Comparison of ENCODE assay signal across 1 cellular context in genomic region chr5:150801117-150801927, GRCh38.
TF ChIP-seq lines count a peak whose summit lies in the region.

No MANE protein-coding gene starts in this region.

TF ChIP-seq in HCT116, 20 proteins besides CTCF, POLR2A, EP300 and RAD21 (continued from another document):
- TF ChIP-seq, protein P1, sequence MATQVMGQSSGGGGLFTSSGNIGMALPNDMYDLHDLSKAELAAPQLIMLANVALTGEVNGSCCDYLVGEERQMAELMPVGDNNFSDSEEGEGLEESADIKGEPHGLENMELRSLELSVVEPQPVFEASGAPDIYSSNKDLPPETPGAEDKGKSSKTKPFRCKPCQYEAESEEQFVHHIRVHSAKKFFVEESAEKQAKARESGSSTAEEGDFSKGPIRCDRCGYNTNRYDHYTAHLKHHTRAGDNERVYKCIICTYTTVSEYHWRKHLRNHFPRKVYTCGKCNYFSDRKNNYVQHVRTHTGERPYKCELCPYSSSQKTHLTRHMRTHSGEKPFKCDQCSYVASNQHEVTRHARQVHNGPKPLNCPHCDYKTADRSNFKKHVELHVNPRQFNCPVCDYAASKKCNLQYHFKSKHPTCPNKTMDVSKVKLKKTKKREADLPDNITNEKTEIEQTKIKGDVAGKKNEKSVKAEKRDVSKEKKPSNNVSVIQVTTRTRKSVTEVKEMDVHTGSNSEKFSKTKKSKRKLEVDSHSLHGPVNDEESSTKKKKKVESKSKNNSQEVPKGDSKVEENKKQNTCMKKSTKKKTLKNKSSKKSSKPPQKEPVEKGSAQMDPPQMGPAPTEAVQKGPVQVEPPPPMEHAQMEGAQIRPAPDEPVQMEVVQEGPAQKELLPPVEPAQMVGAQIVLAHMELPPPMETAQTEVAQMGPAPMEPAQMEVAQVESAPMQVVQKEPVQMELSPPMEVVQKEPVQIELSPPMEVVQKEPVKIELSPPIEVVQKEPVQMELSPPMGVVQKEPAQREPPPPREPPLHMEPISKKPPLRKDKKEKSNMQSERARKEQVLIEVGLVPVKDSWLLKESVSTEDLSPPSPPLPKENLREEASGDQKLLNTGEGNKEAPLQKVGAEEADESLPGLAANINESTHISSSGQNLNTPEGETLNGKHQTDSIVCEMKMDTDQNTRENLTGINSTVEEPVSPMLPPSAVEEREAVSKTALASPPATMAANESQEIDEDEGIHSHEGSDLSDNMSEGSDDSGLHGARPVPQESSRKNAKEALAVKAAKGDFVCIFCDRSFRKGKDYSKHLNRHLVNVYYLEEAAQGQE (IDR thresholded peaks at IDR 0.05; ENCODE audit: low read depth): no peak
- TF ChIP-seq CEBPB (IDR thresholded peaks at IDR 0.05; ENCODE audit: low read depth) (no peak), ELF1 (IDR thresholded peaks at IDR 0.05; ENCODE audit: borderline replicate concordance, low read depth) (no peak), ZNF274 (IDR thresholded peaks at IDR 0.05; ENCODE audit: low read depth, low read length) (no peak), YY1 (IDR thresholded peaks at IDR 0.05; ENCODE audit: extremely low read depth, insufficient replicate concordance, low read depth, low read length) (no peak), TCF7L2 (IDR thresholded peaks at IDR 0.05; ENCODE audit: borderline replicate concordance, extremely low read depth, insufficient read depth, insufficient read length) (no peak), EGR1 (IDR thresholded peaks at IDR 0.05; ENCODE audit: low read depth) (no peak), CBX3 (IDR thresholded peaks at IDR 0.05; ENCODE audit: low read depth) (no peak)
- TF ChIP-seq, protein P2, sequence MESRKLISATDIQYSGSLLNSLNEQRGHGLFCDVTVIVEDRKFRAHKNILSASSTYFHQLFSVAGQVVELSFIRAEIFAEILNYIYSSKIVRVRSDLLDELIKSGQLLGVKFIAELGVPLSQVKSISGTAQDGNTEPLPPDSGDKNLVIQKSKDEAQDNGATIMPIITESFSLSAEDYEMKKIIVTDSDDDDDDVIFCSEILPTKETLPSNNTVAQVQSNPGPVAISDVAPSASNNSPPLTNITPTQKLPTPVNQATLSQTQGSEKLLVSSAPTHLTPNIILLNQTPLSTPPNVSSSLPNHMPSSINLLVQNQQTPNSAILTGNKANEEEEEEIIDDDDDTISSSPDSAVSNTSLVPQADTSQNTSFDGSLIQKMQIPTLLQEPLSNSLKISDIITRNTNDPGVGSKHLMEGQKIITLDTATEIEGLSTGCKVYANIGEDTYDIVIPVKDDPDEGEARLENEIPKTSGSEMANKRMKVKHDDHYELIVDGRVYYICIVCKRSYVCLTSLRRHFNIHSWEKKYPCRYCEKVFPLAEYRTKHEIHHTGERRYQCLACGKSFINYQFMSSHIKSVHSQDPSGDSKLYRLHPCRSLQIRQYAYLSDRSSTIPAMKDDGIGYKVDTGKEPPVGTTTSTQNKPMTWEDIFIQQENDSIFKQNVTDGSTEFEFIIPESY (IDR thresholded peaks at IDR 0.05; ENCODE audit: extremely low read depth, insufficient replicate concordance, low read length): no peak
